24 cellular contexts compared by ENCODE assay signal in the genomic region with DNA sequence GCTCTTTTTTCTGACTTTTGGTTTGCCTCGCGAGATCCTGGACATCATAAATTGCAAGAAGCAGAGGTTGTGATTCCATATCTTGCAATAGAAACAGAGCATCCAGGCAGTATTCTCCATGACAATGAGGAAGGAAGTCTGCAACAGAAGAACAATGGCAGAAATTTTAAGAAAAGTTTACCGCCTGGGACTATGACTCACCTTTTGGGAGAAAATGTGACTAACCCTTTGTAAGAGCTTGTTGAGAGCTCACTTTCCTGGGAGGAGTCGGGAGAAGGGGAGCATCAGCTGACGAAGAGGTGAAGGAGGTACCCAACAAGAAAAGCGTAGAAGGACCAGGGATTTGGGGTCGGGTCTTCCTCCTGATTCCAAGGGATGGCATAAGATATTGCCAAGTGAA. TPM values are rescaled to one million over a fixed set of nuclear protein-coding genes. Genes with fewer than 3 reads are reported as not detected.
DNase-seq lines count a peak whose midpoint lies in the region; FAIRE-seq and TF ChIP-seq lines count a peak whose summit lies in the region.
"Had no signal": no experiment of that assay in that cellular context is flagged by ENCODE, and none has a peak within 500 bp of the region (broad histone marks: within the 10 kb centered on the region; RNA-seq: fewer than 3 reads in every experiment).

No MANE protein-coding gene starts in this region.

- H3K9me3 ChIP-seq in HUES48 (ENCODE audit: control insufficient read depth, insufficient read depth, low read length) = no peaks in the 10 kb centered on the region
- H3K9me3 ChIP-seq: thyroid gland had no signal

- no peaks in the 10 kb centered on the region for H3K36me3 ChIP-seq in HUES48 (ENCODE audit: control insufficient read depth, insufficient read depth, low read length)
- H3K36me3 ChIP-seq: thyroid gland had no signal

- TF ChIP-seq CTCF in astrocyte of the spinal cord (IDR thresholded peaks at IDR 0.05; ENCODE audit: low read depth, low read length) (no peak), fibroblast of pulmonary artery (IDR thresholded peaks at IDR 0.05; ENCODE audit: low read length, missing control alignments) (no peak)

- H3K9ac ChIP-seq in HUES48 (ENCODE audit: low read depth, low read length) = no peak overlapping the region
- H3K9ac ChIP-seq: KMS-11 had no signal

- no peak for TF ChIP-seq POLR2A in GM12891 (IDR thresholded peaks at IDR 0.05; ENCODE audit: low read depth, low read length)

- no peak overlapping the region for H3K4me3 ChIP-seq in HUES48 (ENCODE audit: low read depth, low read length)
- no peak overlapping the region for H3K4me3 ChIP-seq in astrocyte of the spinal cord (ENCODE audit: low read depth, low read length)
- no peak overlapping the region for H3K4me3 ChIP-seq in fibroblast of pulmonary artery (replicated peaks; ENCODE audit: low read depth, low read length)
- H3K4me3 ChIP-seq: skin epidermis, thyroid gland had no signal

- peaks cover 22% of the 10 kb centered on the region for H3K4me1 ChIP-seq in HUES48 (ENCODE audit: control insufficient read depth, insufficient read depth, low read length)
- H3K4me1 ChIP-seq: thyroid gland had no signal

- no peaks in the 10 kb centered on the region for H3K27me3 ChIP-seq in HUES48 (ENCODE audit: control insufficient read depth, insufficient read depth, low read length)
- H3K27me3 ChIP-seq: thyroid gland had no signal

- DNase-seq in A172 (ENCODE audit: low spot score) (peak; percentile 28), astrocyte of the spinal cord (ENCODE audit: low read depth, low spot score) (peak; percentile 52), fibroblast of pulmonary artery (ENCODE audit: low read depth) (peak; percentile 78), AG08396 (ENCODE audit: low spot score) (no peak), amniotic stem cell (lab: John Stamatoyannopoulos, UW) (no peak), GM12891 (ENCODE audit: insufficient read length, low spot score) (no peak)
- no peak for DNase-seq in effector CD4-positive, alpha-beta T cell
- DNase-seq: ACHN; activated CD8-positive, alpha-beta T cell treated with anti-CD3 and anti-CD28 coated beads, Interleukin-2, amount 10 ng/mL, durations not matched to agents 7 days and 5 days; activated T-cell treated with anti-CD3 and anti-CD28 coated beads, Interleukin-2, amount 50 U/mL, for 4 hours; left colon; NCI-H1092; NCI-H2029; NCI-H446; stimulated activated CD4-positive, alpha-beta T cell treated with anti-CD3 and anti-CD28 coated beads, Interleukin-4, amount 100 ng/mL, for 1 hour; stimulated activated naive CD8-positive, alpha-beta T cell treated with anti-CD3 and anti-CD28 coated beads, Interleukin-15, Interleukin-2, amounts not matched to agents 100 U/mL and 50 U/mL, for 24 hours; thyroid gland had no signal

- no peak for FAIRE-seq in GM12891 (lab: Jason Lieb, UNC)
- FAIRE-seq: colon, frontal cortex had no signal

- in situ Hi-C loops in astrocyte of the spinal cord (cut with HindIII; ENCODE audit: low sequenced_read_pairs) = no loop called here

- H3K27ac ChIP-seq in HUES48 (ENCODE audit: low read depth, low read length) = peak overlapping the region; percentile 36
- H3K27ac ChIP-seq: C4-2B, KMS-11, skin epidermis, thyroid gland had no signal

TF ChIP-seq in GM12891, 5 proteins besides CTCF, POLR2A, EP300 and RAD21:
- TF ChIP-seq TAF1 (IDR thresholded peaks at IDR 0.05; ENCODE audit: low read depth, low read length) (no peak), POU2F2 (IDR thresholded peaks at IDR 0.05; ENCODE audit: low read depth, low read length) (no peak), SPI1 (IDR thresholded peaks at IDR 0.05; ENCODE audit: low read depth, low read length) (no peak), POLR2AphosphoS5 (IDR thresholded peaks at IDR 0.05; ENCODE audit: low read depth, low read length) (no peak), PAX5 (IDR thresholded peaks at IDR 0.05; ENCODE audit: insufficient read depth, low read length, severe bottlenecking) (no peak)
TF ChIP-seq in GM12891: peak in this region for 0.

RNA-seq across cellular contexts. Expression of gene TNFSF11, which starts 34.3 kb away (rescaled TPM):
- total RNA-seq in A172 (2014; rRNA removed; shearing (Covaris generic)) = not detected in 2 replicates
- polyA plus RNA-seq in GM12891 (2012; ENCODE audit: low read depth, missing spikeins) = 22.4 TPM
- total RNA-seq: progenitor cell of endocrine pancreas, thyroid gland had no signal

Comparison
In these comparisons a context has a peak if more than half of its experiments do, and no peak if none do; other contexts are left out.
1. DNase-seq: peak in A172 (single experiment), astrocyte of the spinal cord (single experiment) and fibroblast of pulmonary artery (single experiment); none in AG08396 (single experiment), amniotic stem cell (single experiment), GM12891 (single experiment) and effector CD4-positive, alpha-beta T cell (single experiment).